ENCODE assay signal across 6 cellular contexts in genomic region chr16:67538666-67539101, GRCh38. TPM values are rescaled to one million over a fixed set of nuclear protein-coding genes. Genes with fewer than 3 reads are reported as not detected.
DNase-seq lines count a peak whose midpoint lies in the region; ATAC-seq and TF ChIP-seq lines count a peak whose summit lies in the region.

No MANE protein-coding gene starts in this region.

- H3K36me3 ChIP-seq in adipocyte (ENCODE audit: control insufficient read depth, insufficient read depth, low read length, severe bottlenecking), result peaks cover 45% of the 10 kb centered on the region
- H3K36me3 ChIP-seq in mucosa of stomach (ENCODE audit: control insufficient read depth, insufficient read depth, low read length), result no peaks in the 10 kb centered on the region

- peaks cover 19% of the 10 kb centered on the region for H3K4me1 ChIP-seq in adipocyte (ENCODE audit: control insufficient read depth, insufficient read depth, low read length)
- H3K4me1 ChIP-seq in mucosa of stomach (ENCODE audit: control insufficient read depth, insufficient read depth, low read length), result peaks cover 28% of the 10 kb centered on the region

- H3K4me1 Mint-ChIP-seq in Calu3 (ENCODE audit: low read depth, unreplicated experiment), result peaks cover 47% of the 10 kb centered on the region

- TF ChIP-seq CTCF in Calu3 (IDR thresholded peaks at IDR 0.05; ENCODE audit: unreplicated experiment), result no peak

- H3K9me3 ChIP-seq in adipocyte (ENCODE audit: control insufficient read depth, low read length) (no peaks in the 10 kb centered on the region), mucosa of stomach (ENCODE audit: control insufficient read depth, low read length) (no peaks in the 10 kb centered on the region)

- H3K27me3 Mint-ChIP-seq in Calu3 (ENCODE audit: unreplicated experiment), result no peaks in the 10 kb centered on the region

- DNase-seq in Calu3, result peak; percentile 38
- peak; percentile 32 for DNase-seq in adipocyte (ENCODE audit: low read depth)
- no peak for DNase-seq in NCI-H774 (lab: John Stamatoyannopoulos, UW)

- intact Hi-C loops in Calu3 (cut with micrococcal nuclease; ENCODE audit: unreplicated experiment), result no loop called here

- H3K27ac Mint-ChIP-seq in Calu3 (ENCODE audit: unreplicated experiment), result no peak overlapping the region

- peak overlapping the region; percentile 74 for H3K9ac ChIP-seq in adipocyte (ENCODE audit: low read length)
- peak overlapping the region; percentile 80 for H3K9ac ChIP-seq in mucosa of stomach (ENCODE audit: low read length)

- no TSS peak for BruUV-seq in Calu3 (replicated peaks; lab: Mats Ljungman, UMichigan)

- H3K27me3 ChIP-seq in adipocyte (replicated peaks; ENCODE audit: control insufficient read depth, insufficient read depth, low read length), result no peaks in the 10 kb centered on the region
- peaks cover 28% of the 10 kb centered on the region for H3K27me3 ChIP-seq in mucosa of stomach (ENCODE audit: control insufficient read depth, insufficient read depth, low read length)

- H3K4me3 Mint-ChIP-seq in Calu3 (ENCODE audit: low read depth, unreplicated experiment), result peak overlapping the region; percentile 69

- H3K36me3 Mint-ChIP-seq in Calu3 (ENCODE audit: insufficient read depth, unreplicated experiment), result peaks cover 60% of the 10 kb centered on the region

- ATAC-seq in GM18511 (IDR thresholded peaks at IDR 0.05; ENCODE audit: unreplicated experiment) (no peak), HG03045 (IDR thresholded peaks at IDR 0.05; ENCODE audit: unreplicated experiment) (no peak)

- CTCF ChIA-PET in Calu3 (lab: Charles Lee), result interaction anchor here (1.0 to 1.9 kb wide), 3 partner anchors 9 to 18 kb away, joined by 7 to 11 read pairs (median 7); partner anchors contain the start of gene RIPOR1

- H3K4me3 ChIP-seq in adipocyte (ENCODE audit: low read length) (no peak overlapping the region), mucosa of stomach (ENCODE audit: low read length) (no peak overlapping the region)

- no peaks in the 10 kb centered on the region for H3K9me3 Mint-ChIP-seq in Calu3 (ENCODE audit: low read depth, unreplicated experiment)

RNA-seq across cellular contexts. Expression of gene RIPOR1, which starts 10.1 kb away (rescaled TPM):
- 59.0 and 71.6 TPM in 2 replicates for total RNA-seq in Calu3 (2022)

RNA-seq across cellular contexts. Expression of gene CTCF, which starts 23.6 kb away (rescaled TPM):
- total RNA-seq in Calu3 (2022), result 50.9 and 52.1 TPM in 2 replicates

RNA-seq across cellular contexts. Expression of gene AGRP, which starts 55.3 kb away (rescaled TPM):
- not detected in 2 replicates for total RNA-seq in Calu3 (2022)

RNA-seq across cellular contexts. Expression of gene ATP6V0D1, which starts 57.7 kb away (rescaled TPM):
- total RNA-seq in Calu3 (2022), result 85.3 and 91.0 TPM in 2 replicates
